In genomic region chr16:86061318-86061695, GRCh38 we compare ENCODE assay signal across 16 cellular contexts.
"Had no signal": no experiment of that assay in that cellular context is flagged by ENCODE, and none has a peak within 500 bp of the region (broad histone marks: within the 10 kb centered on the region; RNA-seq: fewer than 3 reads in every experiment).

No MANE protein-coding gene starts in this region.

- ATAC-seq: activated T-cell treated with anti-CD3 and anti-CD28 coated beads, Interleukin-2, amount 50 U/mL, for 72 hours; stimulated activated naive CD8-positive, alpha-beta T cell treated with anti-CD3 and anti-CD28 coated beads, Interleukin-15, Interleukin-2, amounts not matched to agents 100 U/mL and 50 U/mL, for 24 hours had no signal

- H3K27ac ChIP-seq: epithelial cell of prostate, VCaP had no signal

- H3K27ac Mint-ChIP-seq: activated naive CD8-positive, alpha-beta T cell; activated T-cell treated with anti-CD3 and anti-CD28 coated beads, Interleukin-2, amount 50 U/mL, for 72 hours; natural killer cell treated with Interleukin-12 subunit alpha and Interleukin-12 subunit beta and Interleukin-15 and Interleukin-18, amount 100 ng/mL, for 72 hours; progenitor cell of endocrine pancreas had no signal

- H3K4me3 Mint-ChIP-seq: activated naive CD8-positive, alpha-beta T cell; activated T-cell treated with anti-CD3 and anti-CD28 coated beads, Interleukin-2, amount 50 U/mL, for 72 hours; natural killer cell treated with Interleukin-12 subunit alpha and Interleukin-12 subunit beta and Interleukin-15 and Interleukin-18, amount 100 ng/mL, for 72 hours had no signal

- DNase-seq: activated CD4-positive, CD25-positive, alpha-beta regulatory T cell treated with anti-CD3 and anti-CD28 coated beads, Interleukin-2, amount 50 U/mL, for 72 hours; activated CD8-positive, alpha-beta memory T cell treated with anti-CD3 and anti-CD28 coated beads for 24 hours; activated CD8-positive, alpha-beta memory T cell treated with anti-CD3 and anti-CD28 coated beads, Interleukin-2, amount 50 U/mL, for 48 hours; activated gamma-delta T cell; activated T-cell treated with anti-CD3 and anti-CD28 coated beads, Interleukin-2, amount 50 U/mL, for 72 hours; foreskin melanocyte; occipital lobe; stimulated activated naive CD8-positive, alpha-beta T cell treated with anti-CD3 and anti-CD28 coated beads, Interleukin-15, Interleukin-2, amounts not matched to agents 100 U/mL and 50 U/mL, for 24 hours; SW 1271; T-helper 2 cell; trophoblast cell had no signal

- H3K36me3 Mint-ChIP-seq: activated naive CD8-positive, alpha-beta T cell; natural killer cell treated with Interleukin-12 subunit alpha and Interleukin-12 subunit beta and Interleukin-15 and Interleukin-18, amount 100 ng/mL, for 72 hours had no signal

- H3K9me3 Mint-ChIP-seq: activated T-cell treated with anti-CD3 and anti-CD28 coated beads, Interleukin-2, amount 50 U/mL, for 72 hours; natural killer cell treated with Interleukin-12 subunit alpha and Interleukin-12 subunit beta and Interleukin-15 and Interleukin-18, amount 100 ng/mL, for 72 hours had no signal
